Comparison of ENCODE assay signal across 14 cellular contexts in genomic region chr16:66898207-66898606, GRCh38. TPM values are rescaled to one million over a fixed set of nuclear protein-coding genes. Genes with fewer than 3 reads are reported as not detected.
DNase-seq lines count a peak whose midpoint lies in the region; ATAC-seq and TF ChIP-seq lines count a peak whose summit lies in the region.
"Had no signal": no experiment of that assay in that cellular context is flagged by ENCODE, and none has a peak within 500 bp of the region (broad histone marks: within the 10 kb centered on the region; RNA-seq: fewer than 3 reads in every experiment).

No MANE protein-coding gene starts in this region.

- DNase-seq in ACHN (peak; percentile 87), MG63 (peak; percentile 69), esophagus muscularis mucosa (ENCODE audit: extremely low spot score) (no peak), osteoblast (ENCODE audit: insufficient read length, low spot score, missing footprints) (peak; percentile 76), NCI-H526 (lab: John Stamatoyannopoulos, UW) (no peak), NCI-H1092 (lab: John Stamatoyannopoulos, UW) (no peak)
- DNase-seq: activated CD8-positive, alpha-beta memory T cell treated with anti-CD3 and anti-CD28 coated beads, Interleukin-2, amount 50 U/mL, for 48 hours; activated naive CD8-positive, alpha-beta T cell treated with anti-CD3 and anti-CD28 coated beads, Interleukin-2, amount 10 ng/mL, durations not matched to agents 7 days and 5 days; MV-4-11; trophoblast cell had no signal

- H3K79me2 ChIP-seq in osteoblast (ENCODE audit: insufficient read depth, low read length), result no peaks in the 10 kb centered on the region

- peak overlapping the region; percentile 86 to 91 (median 90) for H3K27ac ChIP-seq in esophagus muscularis mucosa (replicated peaks in 1 of 4)
- no peak overlapping the region for H3K27ac ChIP-seq in osteoblast (ENCODE audit: low read depth, low read length)

- TF ChIP-seq EP300 in esophagus muscularis mucosa (IDR thresholded peaks at IDR 0.05), result no peak

- WGBS in esophagus muscularis mucosa, result 51% methylated on average over 3 of the region's 3 CpGs

- H4K20me1 ChIP-seq in osteoblast (ENCODE audit: insufficient read depth, low read length), result peaks cover 4% of the 10 kb centered on the region

- intact Hi-C loops in esophagus muscularis mucosa (cut with DNase I), result loop anchor here (5.0 kb wide), 1 partner anchor 259 kb away; the partner anchor contains the start of genes FBXL8 and TRADD

- ATAC-seq in HG03460 (IDR thresholded peaks at IDR 0.05; ENCODE audit: unreplicated experiment) (no peak), HG03442 (IDR thresholded peaks at IDR 0.05; ENCODE audit: unreplicated experiment) (no peak)
- ATAC-seq: mucosa of descending colon had no signal

- H3K27me3 ChIP-seq in MG63, result no peaks in the 10 kb centered on the region
- no peaks in the 10 kb centered on the region for H3K27me3 ChIP-seq in esophagus muscularis mucosa
- no peaks in the 10 kb centered on the region for H3K27me3 ChIP-seq in osteoblast (ENCODE audit: insufficient read depth, low read length)

- in situ Hi-C loops in ACHN (cut with HindIII; ENCODE audit: low pct_ligation_motif_present, low pct_unique_long_range_greater_than_20kb, low sequenced_read_pairs), result loop anchor here (5.0 kb wide), 1 partner anchor 39 kb away; the partner anchor contains the start of gene CES2

- no peak overlapping the region for H3K4me3 ChIP-seq in MG63
- H3K4me3 ChIP-seq in esophagus muscularis mucosa, result no peak overlapping the region
- H3K4me3 ChIP-seq in osteoblast (ENCODE audit: insufficient read depth, low read length), result no peak overlapping the region
- H3K4me3 ChIP-seq: mucosa of descending colon had no signal

- H2AFZ ChIP-seq in osteoblast (ENCODE audit: low read length), result no peak overlapping the region

- H3K4me2 ChIP-seq in osteoblast (ENCODE audit: insufficient read depth, low read length), result no peak overlapping the region

- TF ChIP-seq CTCF in esophagus muscularis mucosa (IDR thresholded peaks at IDR 0.05) (no peak), osteoblast (IDR thresholded peaks at IDR 0.05; ENCODE audit: extremely low read depth, low read depth, low read length) (no peak)

- H3K36me3 ChIP-seq in MG63, result no peaks in the 10 kb centered on the region
- no peaks in the 10 kb centered on the region for H3K36me3 ChIP-seq in esophagus muscularis mucosa
- no peaks in the 10 kb centered on the region for H3K36me3 ChIP-seq in osteoblast (ENCODE audit: insufficient read depth, low read length)

- H3K9me3 ChIP-seq in MG63 (no peaks in the 10 kb centered on the region), esophagus muscularis mucosa (no peaks in the 10 kb centered on the region), osteoblast (ENCODE audit: low read depth, low read length) (no peaks in the 10 kb centered on the region)
- H3K9me3 ChIP-seq: mucosa of descending colon had no signal

- TF ChIP-seq POLR2A in esophagus muscularis mucosa (IDR thresholded peaks at IDR 0.05; ENCODE audit: low read depth), result no peak

- H3K4me1 ChIP-seq in esophagus muscularis mucosa (peaks cover 38 to 68% (median 63%) of the 10 kb centered on the region in 4 donors), osteoblast (ENCODE audit: insufficient read depth, low read length) (peaks cover 32% of the 10 kb centered on the region)

RNA-seq across cellular contexts. Expression of gene PDP2, which starts 17.9 kb away (rescaled TPM):
- total RNA-seq in MG63 (2014; rRNA removed; shearing (Covaris generic); ENCODE audit: low replicate concordance), result 2.5 and 6.4 TPM in 2 replicates
- total RNA-seq in esophagus muscularis mucosa (1 to 10 TPM; 5.5 to 9.3 (median 7.6) TPM), osteoblast (11.5 and 13.8 TPM in 2 replicates)

RNA-seq across cellular contexts. Expression of gene CDH16, which starts 20.5 kb away (rescaled TPM):
- not detected in 2 replicates for total RNA-seq in MG63 (2014; rRNA removed; shearing (Covaris generic); ENCODE audit: low replicate concordance)
- total RNA-seq in esophagus muscularis mucosa (under 1 TPM in 1 of 4 donors, not detected in 3; 0.52 TPM), osteoblast (not detected in 2 replicates)
- total RNA-seq: activated naive CD8-positive, alpha-beta T cell treated with anti-CD3 and anti-CD28 coated beads, Interleukin-2, amount 10 ng/mL, durations not matched to agents 7 days and 5 days; G401 had no signal

RNA-seq across cellular contexts. Expression of gene RRAD, which starts 27.1 kb away (rescaled TPM):
- 1.6 and 10.4 TPM in 2 replicates for total RNA-seq in MG63 (2014; rRNA removed; shearing (Covaris generic); ENCODE audit: low replicate concordance)
- total RNA-seq in esophagus muscularis mucosa (10 to 100 TPM; 36.4 to 64.9 (median 55.4) TPM), osteoblast (3.2 and 4.3 TPM in 2 replicates)
- total RNA-seq: G401 had no signal

RNA-seq across cellular contexts. Expression of gene CIAO2B, which starts 36.0 kb away (rescaled TPM):
- total RNA-seq in MG63 (2014; rRNA removed; shearing (Covaris generic); ENCODE audit: low replicate concordance), result 52.7 and 125 TPM in 2 replicates
- total RNA-seq in esophagus muscularis mucosa (100 to 1,000 TPM in 1 of 4 donors, 10 to 100 TPM in 3; 83.1 to 101 (median 95.5) TPM), osteoblast (90.8 and 97.4 TPM in 2 replicates)

RNA-seq across cellular contexts. Expression of gene CES2, which starts 37.1 kb away (rescaled TPM):
- 12.8 and 32.7 TPM in 2 replicates for total RNA-seq in MG63 (2014; rRNA removed; shearing (Covaris generic); ENCODE audit: low replicate concordance)
- total RNA-seq in esophagus muscularis mucosa, result 10 to 100 TPM; 22.0 to 29.7 (median 26.8) TPM
- 38.6 and 42.3 TPM in 2 replicates for total RNA-seq in osteoblast

Comparison
In these comparisons a context has a peak if more than half of its experiments do, and no peak if none do; other contexts are left out.
1. DNase-seq: peak in ACHN (single experiment), MG63 (single experiment) and osteoblast (single experiment); none in esophagus muscularis mucosa (single experiment), NCI-H526 (0 of 2) and NCI-H1092 (single experiment).